In the genomic region with DNA sequence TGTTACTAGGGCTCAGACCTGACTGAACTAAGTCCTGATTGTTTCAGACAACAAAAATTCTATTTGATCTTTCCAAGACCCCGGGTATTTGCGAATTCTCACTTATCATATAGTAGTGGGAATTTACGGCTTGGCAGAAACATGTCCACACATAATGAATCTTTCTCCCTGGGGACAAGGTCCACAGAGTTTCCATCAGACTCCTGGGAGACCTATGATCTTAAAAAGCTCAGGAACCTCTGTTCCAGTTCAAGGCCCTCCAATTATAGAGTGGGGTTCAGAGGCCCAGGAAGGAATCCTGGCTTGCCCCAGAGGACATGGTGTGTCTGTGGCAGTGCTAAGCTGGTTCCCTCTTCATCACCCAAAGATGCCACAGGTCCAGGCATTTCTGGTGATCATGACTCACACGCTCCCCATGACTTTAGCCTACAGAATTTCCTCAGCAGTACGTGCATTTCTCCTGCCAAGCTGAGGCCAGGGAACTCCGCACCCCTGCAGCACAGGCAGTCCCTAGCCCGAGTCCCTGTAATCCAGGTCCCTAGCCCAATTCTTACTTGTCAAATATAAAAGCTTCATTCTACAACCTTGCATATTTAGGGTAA, we compare ENCODE assay signal across 9 cellular contexts. TPM values are rescaled to one million over a fixed set of nuclear protein-coding genes. Genes with fewer than 3 reads are reported as not detected.
A peak's percentile ranks its signal among the peaks of the same experiment; 100 is the strongest.
DNase-seq lines count a peak whose midpoint lies in the region; ATAC-seq and TF ChIP-seq lines count a peak whose summit lies in the region.
"Had no signal": no experiment of that assay in that cellular context is flagged by ENCODE, and none has a peak within 500 bp of the region (broad histone marks: within the 10 kb centered on the region; RNA-seq: fewer than 3 reads in every experiment).

No MANE protein-coding gene starts in this region.

- no peaks in the 10 kb centered on the region for H3K9me3 Mint-ChIP-seq in CD8-positive, alpha-beta T cell
- no peaks in the 10 kb centered on the region for H3K9me3 Mint-ChIP-seq in dendritic cell treated with granulocyte-macrophage colony-stimulating factor and Interleukin-4, amounts not matched to agents 40 ng/mL and 50 ng/mL, for 4 days
- peaks cover 15% of the 10 kb centered on the region for H3K9me3 Mint-ChIP-seq in nephron progenitor cell

- H3K4me1 ChIP-seq in CD8-positive, alpha-beta T cell (ENCODE audit: insufficient read depth, low read length), result peaks cover 71% of the 10 kb centered on the region

- H3K36me3 ChIP-seq in CD8-positive, alpha-beta T cell (ENCODE audit: insufficient read depth, low read length), result no peaks in the 10 kb centered on the region

- H3K27ac Mint-ChIP-seq in CD8-positive, alpha-beta T cell, result peak overlapping the region; percentile 98
- peak overlapping the region; percentile 87 for H3K27ac Mint-ChIP-seq in dendritic cell treated with granulocyte-macrophage colony-stimulating factor and Interleukin-4, amounts not matched to agents 40 ng/mL and 50 ng/mL, for 4 days
- peak overlapping the region; percentile 37 for H3K27ac Mint-ChIP-seq in nephron progenitor cell

- no peaks in the 10 kb centered on the region for H3K27me3 Mint-ChIP-seq in CD8-positive, alpha-beta T cell (ENCODE audit: low read depth)
- H3K27me3 Mint-ChIP-seq in dendritic cell treated with granulocyte-macrophage colony-stimulating factor and Interleukin-4, amounts not matched to agents 40 ng/mL and 50 ng/mL, for 4 days, result no peaks in the 10 kb centered on the region
- peaks cover 3% of the 10 kb centered on the region for H3K27me3 Mint-ChIP-seq in nephron progenitor cell (ENCODE audit: low read depth, poor library complexity)

- intact Hi-C loops in CD8-positive, alpha-beta T cell (cut with DNase I, micrococcal nuclease), result no loop called here
- intact Hi-C loops in dendritic cell treated with granulocyte-macrophage colony-stimulating factor and Interleukin-4, amounts not matched to agents 40 ng/mL and 50 ng/mL, for 4 days (cut with micrococcal nuclease), result no loop called here

- no peak overlapping the region for H3K4me3 ChIP-seq in CD8-positive, alpha-beta T cell (ENCODE audit: low read depth, low read length)

- H3K27me3 ChIP-seq in CD8-positive, alpha-beta T cell (ENCODE audit: insufficient read depth, low read length), result no peaks in the 10 kb centered on the region

- no peak for TF ChIP-seq CTCF in CD8-positive, alpha-beta T cell (IDR thresholded peaks at IDR 0.05)
- TF ChIP-seq CTCF in nephron progenitor cell (IDR thresholded peaks at IDR 0.05), result no peak

- peak overlapping the region; percentile 12 for H3K27ac ChIP-seq in CD8-positive, alpha-beta T cell (ENCODE audit: low read depth, low read length)

- no peaks in the 10 kb centered on the region for H3K9me3 ChIP-seq in CD8-positive, alpha-beta T cell (ENCODE audit: low read length)

- peaks cover 10% of the 10 kb centered on the region for H3K36me3 Mint-ChIP-seq in CD8-positive, alpha-beta T cell
- peaks cover 67% of the 10 kb centered on the region for H3K36me3 Mint-ChIP-seq in dendritic cell treated with granulocyte-macrophage colony-stimulating factor and Interleukin-4, amounts not matched to agents 40 ng/mL and 50 ng/mL, for 4 days (ENCODE audit: low read depth)
- H3K36me3 Mint-ChIP-seq in nephron progenitor cell (ENCODE audit: low read depth), result peaks cover 40% of the 10 kb centered on the region

- peaks cover 78% of the 10 kb centered on the region for H3K4me1 Mint-ChIP-seq in CD8-positive, alpha-beta T cell (ENCODE audit: low read depth)
- peaks cover 89% of the 10 kb centered on the region for H3K4me1 Mint-ChIP-seq in dendritic cell treated with granulocyte-macrophage colony-stimulating factor and Interleukin-4, amounts not matched to agents 40 ng/mL and 50 ng/mL, for 4 days (ENCODE audit: low read depth)
- peaks cover 45% of the 10 kb centered on the region for H3K4me1 Mint-ChIP-seq in nephron progenitor cell

- no peak for DNase-seq in CD8-positive, alpha-beta T cell
- peak; percentile 61 for DNase-seq in MV-4-11 (lab: John Stamatoyannopoulos, UW)
- DNase-seq in nephron progenitor cell, result no peak
- DNase-seq in DMS53 (lab: John Stamatoyannopoulos, UW), result no peak
- DNase-seq in NCI-H2227 treated with DMSO at 0.1 percent for 48 hours (lab: John Stamatoyannopoulos, UW), result no peak
- DNase-seq: NCI-H1092 had no signal

- ATAC-seq in CD8-positive, alpha-beta T cell, result no peak
- no peak for ATAC-seq in HG03565 (IDR thresholded peaks at IDR 0.05; ENCODE audit: unreplicated experiment)
- ATAC-seq in GM19328 (IDR thresholded peaks at IDR 0.05; ENCODE audit: unreplicated experiment), result no peak

- POLR2A ChIA-PET in CD8-positive, alpha-beta T cell (lab: Charles Lee), result interaction anchor here (1.1 to 2.9 kb wide), 8 partner anchors 8 to 99 kb away, joined by 3 to 13 read pairs (median 5); no protein-coding TSS in a partner anchor

- CTCF ChIA-PET in CD8-positive, alpha-beta T cell (lab: Charles Lee), result interaction anchor here (1.1 to 2.9 kb wide), 7 partner anchors 12 to 136 kb away, joined by 3 to 24 read pairs (median 7); partner anchors contain the start of gene RAPGEF1

- H3K4me3 Mint-ChIP-seq in CD8-positive, alpha-beta T cell, result peak overlapping the region; percentile 70
- H3K4me3 Mint-ChIP-seq in dendritic cell treated with granulocyte-macrophage colony-stimulating factor and Interleukin-4, amounts not matched to agents 40 ng/mL and 50 ng/mL, for 4 days, result peak overlapping the region; percentile 32
- H3K4me3 Mint-ChIP-seq in nephron progenitor cell, result no peak overlapping the region

RNA-seq across cellular contexts. Expression of gene RAPGEF1, which starts 12.6 kb away (rescaled TPM):
- 100 to 1,000 TPM; 127 to 130 TPM for total RNA-seq in CD8-positive, alpha-beta T cell

Comparison
In these comparisons a context has a peak if more than half of its experiments do, and no peak if none do; other contexts are left out.
1. H3K27ac Mint-ChIP-seq: peak in every context shown above with its lines; median percentile 98 in CD8-positive, alpha-beta T cell; 87 in dendritic cell treated with granulocyte-macrophage colony-stimulating factor and Interleukin-4, amounts not matched to agents 40 ng/mL and 50 ng/mL, for 4 days; 37 in nephron progenitor cell.